In the genomic region with DNA sequence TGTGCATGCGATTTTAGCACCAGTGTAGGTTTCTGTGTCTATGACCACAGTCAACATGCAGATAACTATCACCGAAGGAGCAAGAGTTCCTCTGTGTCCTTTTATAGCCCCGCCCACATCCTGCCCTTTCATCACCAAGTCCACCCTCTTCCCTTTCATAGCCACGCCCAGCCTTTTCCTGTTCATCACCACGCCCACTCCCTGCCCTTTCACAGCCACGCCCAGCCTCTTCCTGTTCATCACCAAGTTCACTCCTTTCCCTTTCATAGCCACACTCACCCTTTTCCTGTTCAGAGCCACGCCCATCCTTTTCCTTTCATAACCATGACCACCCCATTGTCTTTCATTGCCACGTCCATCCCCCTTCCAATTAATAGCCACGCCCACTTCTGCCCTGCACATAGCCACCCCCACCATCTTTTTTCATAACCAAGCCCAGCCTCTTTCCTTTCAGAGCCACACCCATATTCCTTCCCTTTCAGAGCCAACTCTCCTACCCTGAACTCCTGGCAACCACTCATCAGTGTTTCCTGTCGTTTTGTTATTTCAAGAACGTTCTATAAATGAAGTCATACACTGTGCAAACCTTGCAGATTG, we compare ENCODE assay signal across 8 cellular contexts.
DNase-seq lines count a peak whose midpoint lies in the region; ATAC-seq and TF ChIP-seq lines count a peak whose summit lies in the region.

No MANE protein-coding gene starts in this region.

- no peaks in the 10 kb centered on the region for H3K79me2 ChIP-seq in HCT116 (ENCODE audit: insufficient read depth, low read length)

- H3K27ac Mint-ChIP-seq in activated naive CD8-positive, alpha-beta T cell treated with anti-CD3 and anti-CD28 coated beads, Interleukin-2, amount 10 ng/mL, durations not matched to agents 7 days and 5 days = peak overlapping the region; percentile 71

- no peaks in the 10 kb centered on the region for H4K20me1 ChIP-seq in HCT116 (ENCODE audit: insufficient read depth)

- peaks cover 5% of the 10 kb centered on the region for H3K27me3 Mint-ChIP-seq in activated naive CD8-positive, alpha-beta T cell treated with anti-CD3 and anti-CD28 coated beads, Interleukin-2, amount 10 ng/mL, durations not matched to agents 7 days and 5 days

- POLR2A ChIA-PET in HCT116 (lab: Charles Lee) = no interaction called here
- POLR2A ChIA-PET in activated naive CD8-positive, alpha-beta T cell treated with anti-CD3 and anti-CD28 coated beads, Interleukin-2, amount 10 ng/mL, durations not matched to agents 7 days and 5 days (lab: Charles Lee) = no interaction called here

- CTCF ChIA-PET in HCT116 (lab: Charles Lee) = no interaction called here

- no peaks in the 10 kb centered on the region for H3K27me3 ChIP-seq in HCT116 (ENCODE audit: insufficient read depth, low read length)

- H3K4me3 Mint-ChIP-seq in activated naive CD8-positive, alpha-beta T cell treated with anti-CD3 and anti-CD28 coated beads, Interleukin-2, amount 10 ng/mL, durations not matched to agents 7 days and 5 days = peak overlapping the region; percentile 35

- no peak overlapping the region for H3K9ac ChIP-seq in HCT116 (ENCODE audit: low read length)

- BruUV-seq in HCT116 (replicated peaks; lab: Mats Ljungman, UMichigan) = no TSS peak

- intact Hi-C loops in HCT116 (cut with micrococcal nuclease) = no loop called here
- intact Hi-C loops in lower leg skin (cut with DNase I; ENCODE audit: low total_unique reads) = no loop called here

- DNase-seq in AML-193 (lab: John Stamatoyannopoulos, UW) = peak; percentile 15 to 37
- DNase-seq in HCT116 (ENCODE audit: low read depth, low spot score) = peak; percentile 2
- DNase-seq in T follicular helper cell (ENCODE audit: low read depth) = peak; percentile 20
- peak; percentile 74 for DNase-seq in activated naive CD8-positive, alpha-beta T cell treated with anti-CD3 and anti-CD28 coated beads, Interleukin-2, amount 10 ng/mL, durations not matched to agents 7 days and 5 days
- DNase-seq in lower leg skin (ENCODE audit: low spot score in 2 of 2) = peak; percentile 47 to 89
- DNase-seq in medulla oblongata (ENCODE audit: extremely low spot score) = no peak

- H3K36me3 ChIP-seq in HCT116 (ENCODE audit: control insufficient read depth in 1 of 2, insufficient read depth in 2 of 2, low read length in 2 of 2) = no peaks in the 10 kb centered on the region

- H3K27ac ChIP-seq in HCT116 (ENCODE audit: low read depth, low read length) (no peak overlapping the region), temporal lobe (ENCODE audit: low read depth, low read length) (peak overlapping the region; percentile 45)

- RAD21 ChIA-PET in HCT116 (lab: Charles Lee; ENCODE audit: low non-redundant PET in 1 of 2, low total read pairs in 2 of 2, uncharacterized antibody in 2 of 2, unreplicated experiment in 2 of 2) = no interaction called here

- no peak overlapping the region for H2AFZ ChIP-seq in HCT116 (ENCODE audit: low read depth, low read length, poor library complexity, severe bottlenecking)

- H3K36me3 Mint-ChIP-seq in activated naive CD8-positive, alpha-beta T cell treated with anti-CD3 and anti-CD28 coated beads, Interleukin-2, amount 10 ng/mL, durations not matched to agents 7 days and 5 days = peaks cover 8% of the 10 kb centered on the region

- H3K4me3 ChIP-seq in HCT116 (replicated peaks in 1 of 2; ENCODE audit: low read depth in 1 of 2, low read length in 2 of 2) (no peak overlapping the region), lower leg skin (ENCODE audit: low read depth, poor library complexity, severe bottlenecking) (no peak overlapping the region)

- no peak for TF ChIP-seq RAD21 in HCT116 (IDR thresholded peaks at IDR 0.05; ENCODE audit: low read depth)

- no peaks in the 10 kb centered on the region; a peak in 1 of 4 replicates for H3K9me3 ChIP-seq in HCT116 (ENCODE audit: control insufficient read depth in 1 of 2, insufficient read depth in 1 of 2, low read depth in 1 of 2, low read length in 2 of 2)

- TF ChIP-seq CTCF in HCT116 (IDR thresholded peaks at IDR 0.05 in 2 of 3, conservative IDR thresholded peaks at IDR 0.05 in 1 of 3; ENCODE audit: borderline replicate concordance in 1 of 3, insufficient read depth in 1 of 3, low read depth in 2 of 3, low read length in 2 of 3) (no peak), lower leg skin (IDR thresholded peaks at IDR 0.05) (no peak)

- ATAC-seq in HCT116 (peak; percentile 62), GM19467 (IDR thresholded peaks at IDR 0.05; ENCODE audit: unreplicated experiment) (no peak)
- peak; percentile 89 for ATAC-seq in activated naive CD8-positive, alpha-beta T cell treated with anti-CD3 and anti-CD28 coated beads, Interleukin-2, amount 10 ng/mL, durations not matched to agents 7 days and 5 days (ENCODE audit: low read depth)

- TF ChIP-seq POLR2A in HCT116 (IDR thresholded peaks at IDR 0.05; ENCODE audit: borderline replicate concordance, extremely low read depth, insufficient read depth, insufficient read length) (no peak), lower leg skin (IDR thresholded peaks at IDR 0.05) (no peak)

- H3K9me2 ChIP-seq in HCT116 (ENCODE audit: insufficient read depth) = no peaks in the 10 kb centered on the region

- no peaks in the 10 kb centered on the region for H3K4me1 ChIP-seq in HCT116 (ENCODE audit: control insufficient read depth in 1 of 2, insufficient read depth in 2 of 2, low read length in 2 of 2)

- WGBS in lower leg skin, 2 donors = 51 to 54% methylated on average over 11 of the region's 11 CpGs

- no peak overlapping the region for H3K4me2 ChIP-seq in HCT116 (ENCODE audit: low read length)

- H3K4me1 Mint-ChIP-seq in activated naive CD8-positive, alpha-beta T cell treated with anti-CD3 and anti-CD28 coated beads, Interleukin-2, amount 10 ng/mL, durations not matched to agents 7 days and 5 days = peaks cover 14% of the 10 kb centered on the region

- peaks cover 7% of the 10 kb centered on the region for H3K9me3 Mint-ChIP-seq in activated naive CD8-positive, alpha-beta T cell treated with anti-CD3 and anti-CD28 coated beads, Interleukin-2, amount 10 ng/mL, durations not matched to agents 7 days and 5 days

TF ChIP-seq in HCT116, 20 proteins besides CTCF, POLR2A, EP300 and RAD21:
- no peak for TF ChIP-seq SRF (IDR thresholded peaks at IDR 0.05; ENCODE audit: low read depth)
- no peak for TF ChIP-seq SIN3A (IDR thresholded peaks at IDR 0.05; ENCODE audit: low read depth)
- no peak for TF ChIP-seq YY1 (IDR thresholded peaks at IDR 0.05; ENCODE audit: extremely low read depth, insufficient replicate concordance, low read depth, low read length)
- no peak for TF ChIP-seq CEBPB (IDR thresholded peaks at IDR 0.05; ENCODE audit: low read depth)
- TF ChIP-seq, protein P1, sequence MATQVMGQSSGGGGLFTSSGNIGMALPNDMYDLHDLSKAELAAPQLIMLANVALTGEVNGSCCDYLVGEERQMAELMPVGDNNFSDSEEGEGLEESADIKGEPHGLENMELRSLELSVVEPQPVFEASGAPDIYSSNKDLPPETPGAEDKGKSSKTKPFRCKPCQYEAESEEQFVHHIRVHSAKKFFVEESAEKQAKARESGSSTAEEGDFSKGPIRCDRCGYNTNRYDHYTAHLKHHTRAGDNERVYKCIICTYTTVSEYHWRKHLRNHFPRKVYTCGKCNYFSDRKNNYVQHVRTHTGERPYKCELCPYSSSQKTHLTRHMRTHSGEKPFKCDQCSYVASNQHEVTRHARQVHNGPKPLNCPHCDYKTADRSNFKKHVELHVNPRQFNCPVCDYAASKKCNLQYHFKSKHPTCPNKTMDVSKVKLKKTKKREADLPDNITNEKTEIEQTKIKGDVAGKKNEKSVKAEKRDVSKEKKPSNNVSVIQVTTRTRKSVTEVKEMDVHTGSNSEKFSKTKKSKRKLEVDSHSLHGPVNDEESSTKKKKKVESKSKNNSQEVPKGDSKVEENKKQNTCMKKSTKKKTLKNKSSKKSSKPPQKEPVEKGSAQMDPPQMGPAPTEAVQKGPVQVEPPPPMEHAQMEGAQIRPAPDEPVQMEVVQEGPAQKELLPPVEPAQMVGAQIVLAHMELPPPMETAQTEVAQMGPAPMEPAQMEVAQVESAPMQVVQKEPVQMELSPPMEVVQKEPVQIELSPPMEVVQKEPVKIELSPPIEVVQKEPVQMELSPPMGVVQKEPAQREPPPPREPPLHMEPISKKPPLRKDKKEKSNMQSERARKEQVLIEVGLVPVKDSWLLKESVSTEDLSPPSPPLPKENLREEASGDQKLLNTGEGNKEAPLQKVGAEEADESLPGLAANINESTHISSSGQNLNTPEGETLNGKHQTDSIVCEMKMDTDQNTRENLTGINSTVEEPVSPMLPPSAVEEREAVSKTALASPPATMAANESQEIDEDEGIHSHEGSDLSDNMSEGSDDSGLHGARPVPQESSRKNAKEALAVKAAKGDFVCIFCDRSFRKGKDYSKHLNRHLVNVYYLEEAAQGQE (IDR thresholded peaks at IDR 0.05; ENCODE audit: low read depth) = no peak
- no peak for TF ChIP-seq FOSL1 (IDR thresholded peaks at IDR 0.05; ENCODE audit: low read depth)
- TF ChIP-seq ZFX (IDR thresholded peaks at IDR 0.05) = no peak
- TF ChIP-seq EZH2 (IDR thresholded peaks at IDR 0.05) = no peak
- no peak for TF ChIP-seq ELF1 (IDR thresholded peaks at IDR 0.05; ENCODE audit: borderline replicate concordance, low read depth)
- no peak for TF ChIP-seq ATF3 (IDR thresholded peaks at IDR 0.05)
- TF ChIP-seq CBX3 (IDR thresholded peaks at IDR 0.05; ENCODE audit: low read depth) = no peak
- no peak for TF ChIP-seq JUND (IDR thresholded peaks at IDR 0.05)
- no peak for TF ChIP-seq ZNF274 (IDR thresholded peaks at IDR 0.05; ENCODE audit: low read depth, low read length)
- TF ChIP-seq MAX (IDR thresholded peaks at IDR 0.05) = no peak
- TF ChIP-seq EZH2phosphoT487 (IDR thresholded peaks at IDR 0.05; ENCODE audit: borderline replicate concordance) = no peak
- TF ChIP-seq SP1 (IDR thresholded peaks at IDR 0.05; ENCODE audit: low read depth) = no peak
